ENCODE assay signal across 22 cellular contexts in genomic region chr18:47915229-47915628, GRCh38. TPM values are rescaled to one million over a fixed set of nuclear protein-coding genes. Genes with fewer than 3 reads are reported as not detected.
DNase-seq lines count a peak whose midpoint lies in the region; ATAC-seq and TF ChIP-seq lines count a peak whose summit lies in the region.
"Had no signal": no experiment of that assay in that cellular context is flagged by ENCODE, and none has a peak within 500 bp of the region (broad histone marks: within the 10 kb centered on the region; RNA-seq: fewer than 3 reads in every experiment).

No MANE protein-coding gene starts in this region.

- no peak for TF ChIP-seq CTCF in CD4-positive, alpha-beta T cell (IDR thresholded peaks at IDR 0.05)

- H3K4me3 Mint-ChIP-seq in CD4-positive, alpha-beta T cell, result no peak overlapping the region
- no peak overlapping the region for H3K4me3 Mint-ChIP-seq in CD8-positive, alpha-beta memory T cell
- peak overlapping the region; percentile 69 for H3K4me3 Mint-ChIP-seq in T-helper 17 cell
- H3K4me3 Mint-ChIP-seq: activated B cell treated with CpG ODN at 0.5 μM for 24 hours; activated naive CD4-positive, alpha-beta T cell treated with anti-CD3 and anti-CD28 coated beads, Interleukin-2, amount 10 ng/mL, durations not matched to agents 7 days and 5 days; type B pancreatic cell had no signal

- no peak overlapping the region for H4K5ac ChIP-seq in mesendoderm (ENCODE audit: low read length)

- H3K9me3 ChIP-seq in CD4-positive, alpha-beta T cell (ENCODE audit: control insufficient read depth, low read length), result no peaks in the 10 kb centered on the region
- no peaks in the 10 kb centered on the region for H3K9me3 ChIP-seq in CD8-positive, alpha-beta memory T cell (ENCODE audit: low read length)
- no peaks in the 10 kb centered on the region for H3K9me3 ChIP-seq in T-helper 17 cell (ENCODE audit: control insufficient read depth, low read length, poor library complexity, severe bottlenecking)
- H3K9me3 ChIP-seq: BE2C, stomach had no signal

- no peak overlapping the region for H2BK120ac ChIP-seq in mesendoderm (ENCODE audit: low read depth, low read length)

- peaks cover 16% of the 10 kb centered on the region for H3K36me3 Mint-ChIP-seq in CD4-positive, alpha-beta T cell (ENCODE audit: low read depth)
- H3K36me3 Mint-ChIP-seq in CD8-positive, alpha-beta memory T cell, result peaks cover 0 to 14% (median 6%) of the 10 kb centered on the region in 3 donors
- no peaks in the 10 kb centered on the region for H3K36me3 Mint-ChIP-seq in T-helper 17 cell (ENCODE audit: low read depth)

- H3K27ac Mint-ChIP-seq in CD4-positive, alpha-beta T cell, result peak overlapping the region; percentile 66
- H3K27ac Mint-ChIP-seq in CD8-positive, alpha-beta memory T cell, result peak overlapping the region in 5 of 8 donors; percentile 1 to 64 (median 55)
- peak overlapping the region; percentile 67 for H3K27ac Mint-ChIP-seq in T-helper 17 cell
- H3K27ac Mint-ChIP-seq: activated B cell treated with CpG ODN at 0.5 μM for 24 hours; activated naive CD4-positive, alpha-beta T cell treated with anti-CD3 and anti-CD28 coated beads, Interleukin-2, amount 10 ng/mL, durations not matched to agents 7 days and 5 days; type B pancreatic cell had no signal

- peaks cover 6% of the 10 kb centered on the region for H3K79me1 ChIP-seq in mesendoderm (ENCODE audit: low read length)

- H3K27me3 ChIP-seq in CD4-positive, alpha-beta T cell (ENCODE audit: control insufficient read depth, insufficient read depth, low read length), result no peaks in the 10 kb centered on the region
- no peaks in the 10 kb centered on the region for H3K27me3 ChIP-seq in CD8-positive, alpha-beta memory T cell (ENCODE audit: insufficient read depth, low read length, poor library complexity, severe bottlenecking)
- no peaks in the 10 kb centered on the region for H3K27me3 ChIP-seq in mesendoderm (ENCODE audit: insufficient read depth, low read length, poor library complexity)
- H3K27me3 ChIP-seq: BE2C, stomach had no signal

- H2BK15ac ChIP-seq in mesendoderm (replicated peaks; ENCODE audit: low read depth), result no peak overlapping the region

- H3K56ac ChIP-seq in mesendoderm (ENCODE audit: low read length), result no peak overlapping the region

- H3K4me1 Mint-ChIP-seq in CD4-positive, alpha-beta T cell (ENCODE audit: low read depth), result peaks cover 92% of the 10 kb centered on the region
- peaks cover 74 to 97% (median 97%) of the 10 kb centered on the region in 3 donors for H3K4me1 Mint-ChIP-seq in CD8-positive, alpha-beta memory T cell
- H3K4me1 Mint-ChIP-seq in T-helper 17 cell, result peaks cover 61% of the 10 kb centered on the region

- no peak overlapping the region for H3K9ac ChIP-seq in mesendoderm (ENCODE audit: low read length)
- H3K9ac ChIP-seq: parathyroid adenoma had no signal

- H3K27ac ChIP-seq in CD4-positive, alpha-beta T cell (ENCODE audit: low read depth, low read length), result no peak overlapping the region
- no peak overlapping the region for H3K27ac ChIP-seq in CD8-positive, alpha-beta memory T cell (ENCODE audit: low read depth, low read length)
- no peak overlapping the region for H3K27ac ChIP-seq in mesendoderm (ENCODE audit: low read depth, low read length)
- H3K27ac ChIP-seq: parathyroid adenoma, stomach had no signal

- no peak for ATAC-seq in CD4-positive, alpha-beta T cell (ENCODE audit: poor library complexity)
- no peak for ATAC-seq in T-helper 17 cell
- no peak for ATAC-seq in GM21423 (IDR thresholded peaks at IDR 0.05; ENCODE audit: unreplicated experiment)
- ATAC-seq in GM19467 (IDR thresholded peaks at IDR 0.05; ENCODE audit: unreplicated experiment), result no peak

- no peak overlapping the region for H3K4me2 ChIP-seq in mesendoderm (ENCODE audit: low read length)

- peak overlapping the region; percentile 28 for H4K8ac ChIP-seq in mesendoderm (ENCODE audit: low read depth, low read length)

- H2BK5ac ChIP-seq in mesendoderm (ENCODE audit: low read length), result no peak overlapping the region

- POLR2A ChIA-PET in CD4-positive, alpha-beta T cell (lab: Charles Lee), result interaction anchor here (1.0 to 3.9 kb wide), 2 partner anchors 13 to 15 kb away, joined by 4 to 24 read pairs; partner anchors contain the start of gene SMAD2
- POLR2A ChIA-PET in CD8-positive, alpha-beta memory T cell (lab: Charles Lee), result no interaction called here

- H3K4me3 ChIP-seq in CD8-positive, alpha-beta memory T cell (ENCODE audit: low read length), result no peak overlapping the region
- no peak overlapping the region for H3K4me3 ChIP-seq in mesendoderm (ENCODE audit: low read length)
- H3K4me3 ChIP-seq: stomach had no signal

- H3K18ac ChIP-seq in mesendoderm (ENCODE audit: low read length), result no peak overlapping the region

- H3K4me1 ChIP-seq in CD8-positive, alpha-beta memory T cell (ENCODE audit: insufficient read depth, low read length), result peaks cover 69% of the 10 kb centered on the region
- H3K4me1 ChIP-seq in mesendoderm (ENCODE audit: control insufficient read depth, low read depth, low read length), result peaks cover 10% of the 10 kb centered on the region
- H3K4me1 ChIP-seq: BE2C had no signal

- CTCF ChIA-PET in CD4-positive, alpha-beta T cell (lab: Charles Lee), result no interaction called here
- CTCF ChIA-PET in CD8-positive, alpha-beta memory T cell (lab: Charles Lee), result no interaction called here

- H2AK5ac ChIP-seq in mesendoderm (ENCODE audit: low read length), result no peak overlapping the region

- H3K36me3 ChIP-seq in CD8-positive, alpha-beta memory T cell (ENCODE audit: insufficient read depth, low read length), result no peaks in the 10 kb centered on the region
- H3K36me3 ChIP-seq in mesendoderm (ENCODE audit: control insufficient read depth, insufficient read depth, low read length), result no peaks in the 10 kb centered on the region
- H3K36me3 ChIP-seq: BE2C had no signal

- intact Hi-C loops in CD4-positive, alpha-beta T cell (cut with DNase I, micrococcal nuclease), result no loop called here

- DNase-seq in CD4-positive, alpha-beta T cell, result no peak
- DNase-seq in CD8-positive, alpha-beta memory T cell, result no peak
- no peak for DNase-seq in T-helper 17 cell
- DNase-seq in mesendoderm, result no peak
- no peak for DNase-seq in NCI-H526 (lab: John Stamatoyannopoulos, UW)
- DNase-seq: activated B cell treated with CpG ODN at 0.5 μM for 24 hours; activated naive CD4-positive, alpha-beta T cell treated with anti-CD3 and anti-CD28 coated beads, Interleukin-2, amount 10 ng/mL, durations not matched to agents 7 days and 5 days; BE2C; DMS 273 treated with DMSO at 0.1 percent for 48 hours; GDM1; hippocampal formation; MM.1S; NCI-H1694; NCI-H748 treated with DMSO at 0.1 percent for 48 hours; OCI-M1; SIG-M5; stimulated activated CD4-positive, alpha-beta T cell treated with anti-CD3 and anti-CD28 coated beads, Interleukin-1b, Interleukin-23, amount 100 ng/mL, for 48 hours; stomach had no signal

- H3K9me3 Mint-ChIP-seq in CD4-positive, alpha-beta T cell, result no peaks in the 10 kb centered on the region
- H3K9me3 Mint-ChIP-seq in CD8-positive, alpha-beta memory T cell, result no peaks in the 10 kb centered on the region
- H3K9me3 Mint-ChIP-seq: activated B cell treated with CpG ODN at 0.5 μM for 24 hours; activated naive CD4-positive, alpha-beta T cell treated with anti-CD3 and anti-CD28 coated beads, Interleukin-2, amount 10 ng/mL, durations not matched to agents 7 days and 5 days; type B pancreatic cell had no signal

- peaks cover 76% of the 10 kb centered on the region for H3K79me2 ChIP-seq in mesendoderm (ENCODE audit: control insufficient read depth, insufficient read depth, low read length)

- no peak overlapping the region for H3K23ac ChIP-seq in mesendoderm (ENCODE audit: low read length)

- H3K27me3 Mint-ChIP-seq in CD4-positive, alpha-beta T cell, result no peaks in the 10 kb centered on the region
- no peaks in the 10 kb centered on the region for H3K27me3 Mint-ChIP-seq in CD8-positive, alpha-beta memory T cell
- no peaks in the 10 kb centered on the region for H3K27me3 Mint-ChIP-seq in T-helper 17 cell
- H3K27me3 Mint-ChIP-seq: activated B cell treated with CpG ODN at 0.5 μM for 24 hours; activated naive CD4-positive, alpha-beta T cell treated with anti-CD3 and anti-CD28 coated beads, Interleukin-2, amount 10 ng/mL, durations not matched to agents 7 days and 5 days; type B pancreatic cell had no signal

- H3K4ac ChIP-seq in mesendoderm (ENCODE audit: low read depth, low read length), result no peak overlapping the region

RNA-seq across cellular contexts. Expression of gene SMAD2, which starts 15.2 kb away (rescaled TPM):
- total RNA-seq in CD4-positive, alpha-beta T cell, result 10 to 100 TPM; 80.4 to 83.0 TPM
- total RNA-seq in CD8-positive, alpha-beta memory T cell, result 100 to 1,000 TPM; 337 to 343 TPM
- 97.8 TPM for polyA plus RNA-seq in CD8-positive, alpha-beta memory T cell
- 100 to 1,000 TPM; 108 to 114 TPM for total RNA-seq in T-helper 17 cell
- polyA plus RNA-seq in mesendoderm (2013, experiment 1 of 2), result 51.5 TPM
- 53.8 TPM for polyA plus RNA-seq in mesendoderm (2013, experiment 2 of 2)
